ENCODE assay signal across 8 cellular contexts in genomic region chr14:90454041-90455000, GRCh38. TPM values are rescaled to one million over a fixed set of nuclear protein-coding genes. Genes with fewer than 3 reads are reported as not detected.
DNase-seq lines count a peak whose midpoint lies in the region; ATAC-seq and TF ChIP-seq lines count a peak whose summit lies in the region.

No MANE protein-coding gene starts in this region.

- 46 to 52% (median 47%) methylated on average over 30 of the region's 30 CpGs for WGBS in psoas muscle, 3 donors

- in situ Hi-C loops in ACHN (cut with HindIII; ENCODE audit: low pct_ligation_motif_present, low pct_unique_long_range_greater_than_20kb, low sequenced_read_pairs), result no loop called here

- intact Hi-C loops in psoas muscle (cut with DNase I), result no loop called here

- H3K36me3 ChIP-seq in psoas muscle (ENCODE audit: insufficient read depth in 1 of 2, low read depth in 1 of 2), result no peaks in the 10 kb centered on the region

- DNase-seq in ACHN, result peak; percentile 7
- DNase-seq in HT1080 (ENCODE audit: low read depth), result peak; percentile 55
- peak; percentile 90 for DNase-seq in amniotic epithelial cell (ENCODE audit: low read depth)
- peak; percentile 68 for DNase-seq in hepatic stellate cell (ENCODE audit: low spot score)
- peak; percentile 61 to 65 for DNase-seq in psoas muscle

- H3K27ac ChIP-seq in psoas muscle, result peak overlapping the region; percentile 0

- no peak overlapping the region for H3K4me3 ChIP-seq in psoas muscle

- H3K9me3 ChIP-seq in psoas muscle, result no peaks in the 10 kb centered on the region

- no peaks in the 10 kb centered on the region for H3K27me3 ChIP-seq in psoas muscle (ENCODE audit: insufficient read depth in 3 of 3, low read length in 2 of 3)

- ATAC-seq in psoas muscle, result peak; percentile 51 to 82 (median 72)
- ATAC-seq in HG02642 (IDR thresholded peaks at IDR 0.05; ENCODE audit: poor library complexity, unreplicated experiment), result no peak
- ATAC-seq in GM18519 (IDR thresholded peaks at IDR 0.05; ENCODE audit: low FRiP score, unreplicated experiment), result no peak
- ATAC-seq in HG03442 (IDR thresholded peaks at IDR 0.05; ENCODE audit: unreplicated experiment), result no peak

- no peak for TF ChIP-seq CTCF in psoas muscle (IDR thresholded peaks at IDR 0.05)

- H3K4me1 ChIP-seq in psoas muscle, result no peaks in the 10 kb centered on the region

RNA-seq across cellular contexts. Expression of gene CALM1, which starts 57.5 kb away (rescaled TPM):
- 285 and 648 TPM in 2 replicates for total RNA-seq in HT1080 (2014; rRNA removed; shearing (Covaris generic))
- 423 and 424 TPM in 2 replicates for polyA plus RNA-seq in HT1080 (2015; cell fraction: cytosol; rRNA removed)
- 247 and 253 TPM in 2 replicates for polyA plus RNA-seq in HT1080 (2015; cell fraction: nucleus; rRNA removed)
- 1,000 to 10,000 TPM in 1 of 4 donors, 100 to 1,000 TPM in 3; 460 to 1,593 (median 666) TPM for total RNA-seq in psoas muscle
- 1,000 to 10,000 TPM in 1 of 3 donors, 100 to 1,000 TPM in 2; 559 to 1,064 (median 580) TPM for polyA plus RNA-seq in psoas muscle

Comparison
In these comparisons a context has a peak if more than half of its experiments do, and no peak if none do; other contexts are left out.
1. DNase-seq: peak in every context shown above with its lines; median percentile 90 in amniotic epithelial cell; 68 in hepatic stellate cell; 63 in psoas muscle; 55 in HT1080; 7 in ACHN.
2. ATAC-seq: peak in psoas muscle (4 of 4); none in HG02642 (single experiment), GM18519 (single experiment) and HG03442 (single experiment).